1 cellular context compared by ENCODE assay signal in the genomic region with DNA sequence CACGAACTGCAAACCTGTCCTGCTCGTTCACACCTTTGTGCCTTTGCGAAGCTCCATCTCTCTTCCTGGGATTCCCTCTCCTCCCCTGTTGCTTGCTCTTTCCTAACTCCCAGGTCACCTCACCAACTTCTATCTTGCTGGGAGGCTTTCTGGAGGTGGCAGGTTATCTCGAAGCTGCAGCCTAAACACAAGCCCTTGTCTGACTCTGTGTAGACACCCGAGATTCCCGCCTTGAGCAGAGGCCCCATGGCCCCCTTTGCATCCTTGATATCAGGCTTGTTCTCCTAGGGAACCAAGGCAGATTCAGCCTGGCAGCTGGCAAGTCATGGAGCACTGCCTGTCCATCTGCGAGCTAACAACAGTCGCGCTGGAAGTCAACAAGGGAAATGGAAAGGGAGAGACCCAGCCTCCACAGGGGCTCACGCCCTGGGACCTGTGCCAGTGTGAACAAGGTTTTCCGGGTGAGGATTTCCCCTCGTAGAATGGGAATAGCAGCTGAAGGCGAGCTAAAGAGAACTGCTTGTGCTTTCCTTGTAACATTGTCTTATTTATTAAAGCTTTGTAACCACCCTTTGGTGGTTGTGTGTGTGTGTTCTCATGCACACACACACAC.
TF ChIP-seq lines count a peak whose summit lies in the region.

No MANE protein-coding gene starts in this region.

TF ChIP-seq in K562, 482 proteins besides CTCF, POLR2A, EP300 and RAD21 (continued from another document):
- TF ChIP-seq, protein P1, sequence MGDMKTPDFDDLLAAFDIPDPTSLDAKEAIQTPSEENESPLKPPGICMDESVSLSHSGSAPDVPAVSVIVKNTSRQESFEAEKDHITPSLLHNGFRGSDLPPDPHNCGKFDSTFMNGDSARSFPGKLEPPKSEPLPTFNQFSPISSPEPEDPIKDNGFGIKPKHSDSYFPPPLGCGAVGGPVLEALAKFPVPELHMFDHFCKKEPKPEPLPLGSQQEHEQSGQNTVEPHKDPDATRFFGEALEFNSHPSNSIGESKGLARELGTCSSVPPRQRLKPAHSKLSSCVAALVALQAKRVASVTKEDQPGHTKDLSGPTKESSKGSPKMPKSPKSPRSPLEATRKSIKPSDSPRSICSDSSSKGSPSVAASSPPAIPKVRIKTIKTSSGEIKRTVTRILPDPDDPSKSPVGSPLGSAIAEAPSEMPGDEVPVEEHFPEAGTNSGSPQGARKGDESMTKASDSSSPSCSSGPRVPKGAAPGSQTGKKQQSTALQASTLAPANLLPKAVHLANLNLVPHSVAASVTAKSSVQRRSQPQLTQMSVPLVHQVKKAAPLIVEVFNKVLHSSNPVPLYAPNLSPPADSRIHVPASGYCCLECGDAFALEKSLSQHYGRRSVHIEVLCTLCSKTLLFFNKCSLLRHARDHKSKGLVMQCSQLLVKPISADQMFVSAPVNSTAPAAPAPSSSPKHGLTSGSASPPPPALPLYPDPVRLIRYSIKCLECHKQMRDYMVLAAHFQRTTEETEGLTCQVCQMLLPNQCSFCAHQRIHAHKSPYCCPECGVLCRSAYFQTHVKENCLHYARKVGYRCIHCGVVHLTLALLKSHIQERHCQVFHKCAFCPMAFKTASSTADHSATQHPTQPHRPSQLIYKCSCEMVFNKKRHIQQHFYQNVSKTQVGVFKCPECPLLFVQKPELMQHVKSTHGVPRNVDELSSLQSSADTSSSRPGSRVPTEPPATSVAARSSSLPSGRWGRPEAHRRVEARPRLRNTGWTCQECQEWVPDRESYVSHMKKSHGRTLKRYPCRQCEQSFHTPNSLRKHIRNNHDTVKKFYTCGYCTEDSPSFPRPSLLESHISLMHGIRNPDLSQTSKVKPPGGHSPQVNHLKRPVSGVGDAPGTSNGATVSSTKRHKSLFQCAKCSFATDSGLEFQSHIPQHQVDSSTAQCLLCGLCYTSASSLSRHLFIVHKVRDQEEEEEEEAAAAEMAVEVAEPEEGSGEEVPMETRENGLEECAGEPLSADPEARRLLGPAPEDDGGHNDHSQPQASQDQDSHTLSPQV (IDR thresholded peaks at IDR 0.05), result peak; percentile 66
- peak; percentile 42; the same call in 1 of the 2 replicates for TF ChIP-seq TAL1 (IDR thresholded peaks at IDR 0.05)
- no peak for TF ChIP-seq ZC3H4 (CRISPR knock-in tag; IDR thresholded peaks at IDR 0.05; ENCODE audit: borderline replicate concordance)
- no peak for TF ChIP-seq ZBTB34 (CRISPR knock-in tag; IDR thresholded peaks at IDR 0.05)
- no peak for TF ChIP-seq PTBP1 (IDR thresholded peaks at IDR 0.05; ENCODE audit: low read depth, low read length)
- TF ChIP-seq TCF3 (CRISPR knock-in tag; IDR thresholded peaks at IDR 0.05), result peak; percentile 65
- TF ChIP-seq ZEB2 (IDR thresholded peaks at IDR 0.05), result 0 out of 2 replicates have a peak, but pooled peaks have one; percentile 20
- TF ChIP-seq, protein P2, sequence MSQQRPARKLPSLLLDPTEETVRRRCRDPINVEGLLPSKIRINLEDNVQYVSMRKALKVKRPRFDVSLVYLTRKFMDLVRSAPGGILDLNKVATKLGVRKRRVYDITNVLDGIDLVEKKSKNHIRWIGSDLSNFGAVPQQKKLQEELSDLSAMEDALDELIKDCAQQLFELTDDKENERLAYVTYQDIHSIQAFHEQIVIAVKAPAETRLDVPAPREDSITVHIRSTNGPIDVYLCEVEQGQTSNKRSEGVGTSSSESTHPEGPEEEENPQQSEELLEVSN (IDR thresholded peaks at IDR 0.05; ENCODE audit: borderline replicate concordance in 1 of 2, extremely low read depth in 1 of 2, insufficient read depth in 1 of 2, insufficient read length in 1 of 2, low read depth in 1 of 2, low read length in 1 of 2, poor library complexity in 1 of 2, severe bottlenecking in 1 of 2), result peak in 1 of 2 experiments; percentile 79
- TF ChIP-seq ZNF12 (CRISPR knock-in tag; IDR thresholded peaks at IDR 0.05), result no peak
- peak; percentile 74 for TF ChIP-seq CBFA2T3 (IDR thresholded peaks at IDR 0.05)
- TF ChIP-seq L3MBTL2 (IDR thresholded peaks at IDR 0.05), result peak; percentile 76
- TF ChIP-seq, protein P3, sequence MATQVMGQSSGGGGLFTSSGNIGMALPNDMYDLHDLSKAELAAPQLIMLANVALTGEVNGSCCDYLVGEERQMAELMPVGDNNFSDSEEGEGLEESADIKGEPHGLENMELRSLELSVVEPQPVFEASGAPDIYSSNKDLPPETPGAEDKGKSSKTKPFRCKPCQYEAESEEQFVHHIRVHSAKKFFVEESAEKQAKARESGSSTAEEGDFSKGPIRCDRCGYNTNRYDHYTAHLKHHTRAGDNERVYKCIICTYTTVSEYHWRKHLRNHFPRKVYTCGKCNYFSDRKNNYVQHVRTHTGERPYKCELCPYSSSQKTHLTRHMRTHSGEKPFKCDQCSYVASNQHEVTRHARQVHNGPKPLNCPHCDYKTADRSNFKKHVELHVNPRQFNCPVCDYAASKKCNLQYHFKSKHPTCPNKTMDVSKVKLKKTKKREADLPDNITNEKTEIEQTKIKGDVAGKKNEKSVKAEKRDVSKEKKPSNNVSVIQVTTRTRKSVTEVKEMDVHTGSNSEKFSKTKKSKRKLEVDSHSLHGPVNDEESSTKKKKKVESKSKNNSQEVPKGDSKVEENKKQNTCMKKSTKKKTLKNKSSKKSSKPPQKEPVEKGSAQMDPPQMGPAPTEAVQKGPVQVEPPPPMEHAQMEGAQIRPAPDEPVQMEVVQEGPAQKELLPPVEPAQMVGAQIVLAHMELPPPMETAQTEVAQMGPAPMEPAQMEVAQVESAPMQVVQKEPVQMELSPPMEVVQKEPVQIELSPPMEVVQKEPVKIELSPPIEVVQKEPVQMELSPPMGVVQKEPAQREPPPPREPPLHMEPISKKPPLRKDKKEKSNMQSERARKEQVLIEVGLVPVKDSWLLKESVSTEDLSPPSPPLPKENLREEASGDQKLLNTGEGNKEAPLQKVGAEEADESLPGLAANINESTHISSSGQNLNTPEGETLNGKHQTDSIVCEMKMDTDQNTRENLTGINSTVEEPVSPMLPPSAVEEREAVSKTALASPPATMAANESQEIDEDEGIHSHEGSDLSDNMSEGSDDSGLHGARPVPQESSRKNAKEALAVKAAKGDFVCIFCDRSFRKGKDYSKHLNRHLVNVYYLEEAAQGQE (CRISPR knock-in tag; IDR thresholded peaks at IDR 0.05; ENCODE audit: low read depth), result no peak
- TF ChIP-seq, protein P4, sequence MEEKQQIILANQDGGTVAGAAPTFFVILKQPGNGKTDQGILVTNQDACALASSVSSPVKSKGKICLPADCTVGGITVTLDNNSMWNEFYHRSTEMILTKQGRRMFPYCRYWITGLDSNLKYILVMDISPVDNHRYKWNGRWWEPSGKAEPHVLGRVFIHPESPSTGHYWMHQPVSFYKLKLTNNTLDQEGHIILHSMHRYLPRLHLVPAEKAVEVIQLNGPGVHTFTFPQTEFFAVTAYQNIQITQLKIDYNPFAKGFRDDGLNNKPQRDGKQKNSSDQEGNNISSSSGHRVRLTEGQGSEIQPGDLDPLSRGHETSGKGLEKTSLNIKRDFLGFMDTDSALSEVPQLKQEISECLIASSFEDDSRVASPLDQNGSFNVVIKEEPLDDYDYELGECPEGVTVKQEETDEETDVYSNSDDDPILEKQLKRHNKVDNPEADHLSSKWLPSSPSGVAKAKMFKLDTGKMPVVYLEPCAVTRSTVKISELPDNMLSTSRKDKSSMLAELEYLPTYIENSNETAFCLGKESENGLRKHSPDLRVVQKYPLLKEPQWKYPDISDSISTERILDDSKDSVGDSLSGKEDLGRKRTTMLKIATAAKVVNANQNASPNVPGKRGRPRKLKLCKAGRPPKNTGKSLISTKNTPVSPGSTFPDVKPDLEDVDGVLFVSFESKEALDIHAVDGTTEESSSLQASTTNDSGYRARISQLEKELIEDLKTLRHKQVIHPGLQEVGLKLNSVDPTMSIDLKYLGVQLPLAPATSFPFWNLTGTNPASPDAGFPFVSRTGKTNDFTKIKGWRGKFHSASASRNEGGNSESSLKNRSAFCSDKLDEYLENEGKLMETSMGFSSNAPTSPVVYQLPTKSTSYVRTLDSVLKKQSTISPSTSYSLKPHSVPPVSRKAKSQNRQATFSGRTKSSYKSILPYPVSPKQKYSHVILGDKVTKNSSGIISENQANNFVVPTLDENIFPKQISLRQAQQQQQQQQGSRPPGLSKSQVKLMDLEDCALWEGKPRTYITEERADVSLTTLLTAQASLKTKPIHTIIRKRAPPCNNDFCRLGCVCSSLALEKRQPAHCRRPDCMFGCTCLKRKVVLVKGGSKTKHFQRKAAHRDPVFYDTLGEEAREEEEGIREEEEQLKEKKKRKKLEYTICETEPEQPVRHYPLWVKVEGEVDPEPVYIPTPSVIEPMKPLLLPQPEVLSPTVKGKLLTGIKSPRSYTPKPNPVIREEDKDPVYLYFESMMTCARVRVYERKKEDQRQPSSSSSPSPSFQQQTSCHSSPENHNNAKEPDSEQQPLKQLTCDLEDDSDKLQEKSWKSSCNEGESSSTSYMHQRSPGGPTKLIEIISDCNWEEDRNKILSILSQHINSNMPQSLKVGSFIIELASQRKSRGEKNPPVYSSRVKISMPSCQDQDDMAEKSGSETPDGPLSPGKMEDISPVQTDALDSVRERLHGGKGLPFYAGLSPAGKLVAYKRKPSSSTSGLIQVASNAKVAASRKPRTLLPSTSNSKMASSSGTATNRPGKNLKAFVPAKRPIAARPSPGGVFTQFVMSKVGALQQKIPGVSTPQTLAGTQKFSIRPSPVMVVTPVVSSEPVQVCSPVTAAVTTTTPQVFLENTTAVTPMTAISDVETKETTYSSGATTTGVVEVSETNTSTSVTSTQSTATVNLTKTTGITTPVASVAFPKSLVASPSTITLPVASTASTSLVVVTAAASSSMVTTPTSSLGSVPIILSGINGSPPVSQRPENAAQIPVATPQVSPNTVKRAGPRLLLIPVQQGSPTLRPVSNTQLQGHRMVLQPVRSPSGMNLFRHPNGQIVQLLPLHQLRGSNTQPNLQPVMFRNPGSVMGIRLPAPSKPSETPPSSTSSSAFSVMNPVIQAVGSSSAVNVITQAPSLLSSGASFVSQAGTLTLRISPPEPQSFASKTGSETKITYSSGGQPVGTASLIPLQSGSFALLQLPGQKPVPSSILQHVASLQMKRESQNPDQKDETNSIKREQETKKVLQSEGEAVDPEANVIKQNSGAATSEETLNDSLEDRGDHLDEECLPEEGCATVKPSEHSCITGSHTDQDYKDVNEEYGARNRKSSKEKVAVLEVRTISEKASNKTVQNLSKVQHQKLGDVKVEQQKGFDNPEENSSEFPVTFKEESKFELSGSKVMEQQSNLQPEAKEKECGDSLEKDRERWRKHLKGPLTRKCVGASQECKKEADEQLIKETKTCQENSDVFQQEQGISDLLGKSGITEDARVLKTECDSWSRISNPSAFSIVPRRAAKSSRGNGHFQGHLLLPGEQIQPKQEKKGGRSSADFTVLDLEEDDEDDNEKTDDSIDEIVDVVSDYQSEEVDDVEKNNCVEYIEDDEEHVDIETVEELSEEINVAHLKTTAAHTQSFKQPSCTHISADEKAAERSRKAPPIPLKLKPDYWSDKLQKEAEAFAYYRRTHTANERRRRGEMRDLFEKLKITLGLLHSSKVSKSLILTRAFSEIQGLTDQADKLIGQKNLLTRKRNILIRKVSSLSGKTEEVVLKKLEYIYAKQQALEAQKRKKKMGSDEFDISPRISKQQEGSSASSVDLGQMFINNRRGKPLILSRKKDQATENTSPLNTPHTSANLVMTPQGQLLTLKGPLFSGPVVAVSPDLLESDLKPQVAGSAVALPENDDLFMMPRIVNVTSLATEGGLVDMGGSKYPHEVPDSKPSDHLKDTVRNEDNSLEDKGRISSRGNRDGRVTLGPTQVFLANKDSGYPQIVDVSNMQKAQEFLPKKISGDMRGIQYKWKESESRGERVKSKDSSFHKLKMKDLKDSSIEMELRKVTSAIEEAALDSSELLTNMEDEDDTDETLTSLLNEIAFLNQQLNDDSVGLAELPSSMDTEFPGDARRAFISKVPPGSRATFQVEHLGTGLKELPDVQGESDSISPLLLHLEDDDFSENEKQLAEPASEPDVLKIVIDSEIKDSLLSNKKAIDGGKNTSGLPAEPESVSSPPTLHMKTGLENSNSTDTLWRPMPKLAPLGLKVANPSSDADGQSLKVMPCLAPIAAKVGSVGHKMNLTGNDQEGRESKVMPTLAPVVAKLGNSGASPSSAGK (IDR thresholded peaks at IDR 0.05), result peak; percentile 61
- peak; percentile 17; the same call in 1 of the 2 replicates for TF ChIP-seq NFIC (IDR thresholded peaks at IDR 0.05)
- TF ChIP-seq SMAD4 (CRISPR knock-in tag; conservative IDR thresholded peaks at IDR 0.05), result peak; percentile 67; the same call in 1 of the 2 replicates
- TF ChIP-seq ZNF583 (CRISPR knock-in tag; IDR thresholded peaks at IDR 0.05), result no peak
- no peak for TF ChIP-seq ZNF239 (CRISPR knock-in tag; IDR thresholded peaks at IDR 0.05)
- peak; percentile 34; the same call in 1 of the 2 replicates for TF ChIP-seq TEAD4 (IDR thresholded peaks at IDR 0.05; ENCODE audit: low read length)
- TF ChIP-seq TEAD4 (CRISPR knock-in tag; IDR thresholded peaks at IDR 0.05; ENCODE audit: borderline replicate concordance), result no peak
- TF ChIP-seq HDAC1 (IDR thresholded peaks at IDR 0.05), result 0 out of 4 replicates have a peak, but pooled peaks of 1 of the 2 experiments have one; percentile 22
- TF ChIP-seq CXXC5 (CRISPR knock-in tag; IDR thresholded peaks at IDR 0.05), result peak; percentile 43
- no peak for TF ChIP-seq ZNF551 (CRISPR knock-in tag; IDR thresholded peaks at IDR 0.05)
- peak in 1 of 2 experiments; percentile 6; a peak in 1 of 4 replicates for TF ChIP-seq RCOR1 (IDR thresholded peaks at IDR 0.05; ENCODE audit: borderline replicate concordance in 1 of 2, low read depth in 2 of 2, low read length in 2 of 2)
